In the genomic region with DNA sequence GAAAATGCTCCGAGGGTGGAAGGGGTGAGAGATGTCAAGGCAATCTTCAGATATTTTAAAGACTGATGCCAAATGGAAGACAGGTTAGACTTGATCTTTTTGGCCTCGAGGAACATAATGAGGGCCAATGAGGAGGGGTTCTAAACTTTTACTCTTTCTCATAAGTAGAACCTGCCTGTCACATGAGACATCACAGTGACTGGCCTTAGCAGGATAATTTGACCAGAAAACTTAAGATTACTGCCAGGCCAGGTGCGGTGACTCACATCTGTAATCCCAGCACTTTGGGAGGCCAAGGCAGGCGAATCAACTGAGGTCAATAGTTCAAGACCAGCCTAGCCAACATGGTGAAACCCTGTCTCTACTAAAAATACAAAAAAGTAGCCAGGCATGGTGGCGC, we compare ENCODE assay signal across 35 cellular contexts. TPM values are rescaled to one million over a fixed set of nuclear protein-coding genes. Genes with fewer than 3 reads are reported as not detected.
"Had no signal": no experiment of that assay in that cellular context is flagged by ENCODE, and none has a peak within 500 bp of the region (broad histone marks: within the 10 kb centered on the region; RNA-seq: fewer than 3 reads in every experiment).

No MANE protein-coding gene starts in this region.

- H3K27ac Mint-ChIP-seq: activated CD4-positive, alpha-beta memory T cell treated with anti-CD3 and anti-CD28 coated beads for 36 hours; activated CD4-positive, alpha-beta T cell treated with anti-CD3 and anti-CD28 coated beads for 36 hours; activated CD4-positive, alpha-beta T cell treated with anti-CD3 and anti-CD28 coated beads, Interleukin-2, amount 10 ng/mL, durations not matched to agents 24 days and 14 days; activated CD8-positive, alpha-beta memory T cell treated with anti-CD3 and anti-CD28 coated beads, Interleukin-2, amount 10 ng/mL, durations not matched to agents 7 days and 5 days; activated CD8-positive, alpha-beta T cell treated with anti-CD3 and anti-CD28 coated beads, Interleukin-2, amount 10 ng/mL, durations not matched to agents 7 days and 5 days; activated naive CD8-positive, alpha-beta T cell; activated T-cell treated with anti-CD3 and anti-CD28 coated beads, Interleukin-2, amount 50 U/mL, for 72 hours; effector memory CD8-positive, alpha-beta T cell; T-helper 17 cell; T-helper 2 cell treated with Interferon-gamma antibody and Interleukin-4, amounts not matched to agents 5 μg/mL and 100 μg/mL, for 36 hours had no signal

- H3K36me3 ChIP-seq: brain microvascular endothelial cell, esophagus squamous epithelium, gastroesophageal sphincter, heart right ventricle had no signal

- H3K9me3 Mint-ChIP-seq: activated CD4-positive, alpha-beta memory T cell treated with anti-CD3 and anti-CD28 coated beads for 36 hours; activated CD4-positive, alpha-beta T cell treated with anti-CD3 and anti-CD28 coated beads, Interleukin-2, amount 10 ng/mL, durations not matched to agents 24 days and 14 days; activated T-cell treated with anti-CD3 and anti-CD28 coated beads, Interleukin-2, amount 50 U/mL, for 72 hours; effector memory CD8-positive, alpha-beta T cell; T-helper 2 cell treated with Interferon-gamma antibody and Interleukin-4, amounts not matched to agents 5 μg/mL and 100 μg/mL, for 36 hours had no signal

- H3K36me3 Mint-ChIP-seq: activated CD4-positive, alpha-beta memory T cell treated with anti-CD3 and anti-CD28 coated beads for 36 hours; activated CD8-positive, alpha-beta memory T cell treated with anti-CD3 and anti-CD28 coated beads, Interleukin-2, amount 10 ng/mL, durations not matched to agents 7 days and 5 days; activated naive CD8-positive, alpha-beta T cell had no signal

- H3K27ac ChIP-seq: brain microvascular endothelial cell, gastroesophageal sphincter, heart right ventricle, hepatocyte had no signal

- H3K4me3 ChIP-seq: esophagus squamous epithelium, gastroesophageal sphincter, heart right ventricle, hepatocyte had no signal

- DNase-seq: activated CD4-positive, alpha-beta memory T cell treated with anti-CD3 and anti-CD28 coated beads for 36 hours; activated CD4-positive, alpha-beta T cell treated with anti-CD3 and anti-CD28 coated beads for 36 hours; activated CD4-positive, alpha-beta T cell treated with anti-CD3 and anti-CD28 coated beads, Interleukin-2, amount 10 ng/mL, durations not matched to agents 24 days and 14 days; activated CD4-positive, CD25-positive, alpha-beta regulatory T cell; activated CD4-positive, CD25-positive, alpha-beta regulatory T cell treated with anti-CD3 and anti-CD28 coated beads, Interleukin-2, amount 50 U/mL, for 72 hours; activated CD8-positive, alpha-beta memory T cell treated with anti-CD3 and anti-CD28 coated beads, Interleukin-2, amount 10 ng/mL, durations not matched to agents 7 days and 5 days; activated CD8-positive, alpha-beta memory T cell treated with anti-CD3 and anti-CD28 coated beads, Interleukin-2, amount 50 U/mL, for 4 hours; activated CD8-positive, alpha-beta T cell treated with anti-CD3 and anti-CD28 coated beads, Interleukin-2, amount 10 ng/mL, durations not matched to agents 7 days and 5 days; activated gamma-delta T cell treated with Interleukin-2 at 50 U/mL for 16 hours; activated naive CD4-positive, alpha-beta T cell treated with anti-CD3 and anti-CD28 coated beads, Interleukin-2, amount 50 U/mL, for 16 hours; activated naive CD4-positive, alpha-beta T cell treated with Interleukin-2 at 50 U/mL for 16 hours; activated T-cell treated with anti-CD3 and anti-CD28 coated beads, Interleukin-2, amount 50 U/mL, for 1 hour; activated T-cell treated with anti-CD3 and anti-CD28 coated beads, Interleukin-2, amount 50 U/mL, for 72 hours; amniotic stem cell; anterior cingulate cortex; brain microvascular endothelial cell; caudate nucleus; cortex of kidney; dermis blood vessel endothelial cell; effector CD4-positive, alpha-beta T cell; effector memory CD8-positive, alpha-beta T cell; erythroblast; esophagus squamous epithelium; foreskin melanocyte; heart right ventricle; T-helper 17 cell; T1000 had no signal

- ATAC-seq: activated CD4-positive, alpha-beta T cell treated with anti-CD3 and anti-CD28 coated beads for 36 hours; activated CD8-positive, alpha-beta memory T cell treated with anti-CD3 and anti-CD28 coated beads, Interleukin-2, amount 10 ng/mL, durations not matched to agents 7 days and 5 days; activated CD8-positive, alpha-beta T cell treated with anti-CD3 and anti-CD28 coated beads, Interleukin-2, amount 10 ng/mL, durations not matched to agents 7 days and 5 days; activated T-cell treated with anti-CD3 and anti-CD28 coated beads, Interleukin-2, amount 50 U/mL, for 72 hours; effector memory CD8-positive, alpha-beta T cell; gastroesophageal sphincter; heart right ventricle; T-helper 17 cell had no signal

- H3K27me3 ChIP-seq: brain microvascular endothelial cell, esophagus squamous epithelium, gastroesophageal sphincter, hepatocyte had no signal

- H3K9me3 ChIP-seq: esophagus squamous epithelium, gastroesophageal sphincter had no signal

- H3K4me3 Mint-ChIP-seq: activated CD4-positive, alpha-beta memory T cell treated with anti-CD3 and anti-CD28 coated beads for 36 hours; activated CD4-positive, alpha-beta T cell treated with anti-CD3 and anti-CD28 coated beads for 36 hours; activated CD4-positive, alpha-beta T cell treated with anti-CD3 and anti-CD28 coated beads, Interleukin-2, amount 10 ng/mL, durations not matched to agents 24 days and 14 days; activated CD8-positive, alpha-beta memory T cell treated with anti-CD3 and anti-CD28 coated beads, Interleukin-2, amount 10 ng/mL, durations not matched to agents 7 days and 5 days; activated CD8-positive, alpha-beta T cell treated with anti-CD3 and anti-CD28 coated beads, Interleukin-2, amount 10 ng/mL, durations not matched to agents 7 days and 5 days; activated naive CD8-positive, alpha-beta T cell; activated T-cell treated with anti-CD3 and anti-CD28 coated beads, Interleukin-2, amount 50 U/mL, for 72 hours; effector memory CD8-positive, alpha-beta T cell; T-helper 17 cell; T-helper 2 cell treated with Interferon-gamma antibody and Interleukin-4, amounts not matched to agents 5 μg/mL and 100 μg/mL, for 36 hours had no signal

- H3K4me1 Mint-ChIP-seq: activated CD4-positive, alpha-beta T cell treated with anti-CD3 and anti-CD28 coated beads for 36 hours; activated CD4-positive, alpha-beta T cell treated with anti-CD3 and anti-CD28 coated beads, Interleukin-2, amount 10 ng/mL, durations not matched to agents 24 days and 14 days; activated CD8-positive, alpha-beta memory T cell treated with anti-CD3 and anti-CD28 coated beads, Interleukin-2, amount 10 ng/mL, durations not matched to agents 7 days and 5 days had no signal

RNA-seq across cellular contexts. Expression of gene TM4SF4, which starts 12.2 kb away (rescaled TPM):
- total RNA-seq: activated CD4-positive, alpha-beta memory T cell treated with anti-CD3 and anti-CD28 coated beads for 36 hours; activated CD4-positive, alpha-beta T cell treated with anti-CD3 and anti-CD28 coated beads for 36 hours; activated CD4-positive, alpha-beta T cell treated with anti-CD3 and anti-CD28 coated beads, Interleukin-2, amount 10 ng/mL, durations not matched to agents 24 days and 14 days; activated CD8-positive, alpha-beta memory T cell treated with anti-CD3 and anti-CD28 coated beads for 36 hours; activated CD8-positive, alpha-beta memory T cell treated with anti-CD3 and anti-CD28 coated beads, Interleukin-2, amount 10 ng/mL, durations not matched to agents 7 days and 5 days; activated CD8-positive, alpha-beta T cell treated with anti-CD3 and anti-CD28 coated beads, Interleukin-2, amount 10 ng/mL, durations not matched to agents 7 days and 5 days; activated T-cell treated with anti-CD3 and anti-CD28 coated beads, Interleukin-2, amount 50 U/mL, for 72 hours; astrocyte; chondrocyte; dermis blood vessel endothelial cell; esophagus squamous epithelium; glomerular endothelial cell; heart right ventricle; T-helper 17 cell had no signal
- polyA plus RNA-seq: heart right ventricle had no signal
